20 cellular contexts compared by ENCODE assay signal in the genomic region with DNA sequence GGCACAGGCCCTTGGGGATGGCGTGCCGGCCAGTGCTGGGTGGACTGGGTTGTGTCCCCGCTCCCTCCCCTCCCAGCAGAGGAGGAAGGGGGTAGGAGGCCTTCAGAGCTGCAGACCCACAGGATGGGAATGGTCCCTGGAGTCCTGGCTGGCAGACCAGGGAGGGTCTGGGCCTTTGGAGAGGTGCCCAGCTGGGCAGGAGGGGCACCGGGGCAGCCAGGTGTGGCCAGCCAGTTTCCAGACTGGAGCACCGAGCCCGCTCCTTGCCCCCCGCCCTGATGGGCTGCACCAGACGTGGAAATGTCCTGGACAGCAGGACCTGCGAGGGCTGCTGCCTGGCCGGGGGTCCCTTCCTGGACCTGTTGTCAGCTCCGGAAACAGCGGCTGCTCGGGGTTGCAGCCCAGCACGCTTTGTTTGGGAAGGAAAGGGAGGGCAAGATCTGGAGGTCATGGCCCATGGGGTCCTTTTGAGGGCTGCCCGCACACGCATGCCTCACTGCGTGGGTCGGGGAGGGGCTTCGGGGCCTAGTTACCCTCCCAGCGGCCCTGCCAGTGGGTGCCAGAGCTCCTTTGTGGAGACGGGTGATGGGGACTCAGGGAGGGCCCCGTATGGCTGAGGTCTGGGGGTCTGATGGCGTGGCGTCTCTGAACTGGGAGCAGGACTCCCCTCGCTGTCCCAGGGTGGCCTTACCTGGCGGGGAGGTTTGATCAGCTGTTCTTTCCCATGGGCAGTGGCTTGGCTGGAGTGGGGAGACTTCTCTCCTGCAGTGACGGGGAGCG. TPM values are rescaled to one million over a fixed set of nuclear protein-coding genes. Genes with fewer than 3 reads are reported as not detected.
A peak's percentile ranks its signal among the peaks of the same experiment; 100 is the strongest.
DNase-seq lines count a peak whose midpoint lies in the region; ATAC-seq, FAIRE-seq and TF ChIP-seq lines count a peak whose summit lies in the region.
"Had no signal": no experiment of that assay in that cellular context is flagged by ENCODE, and none has a peak within 500 bp of the region (broad histone marks: within the 10 kb centered on the region; RNA-seq: fewer than 3 reads in every experiment).

No MANE protein-coding gene starts in this region.

- intact Hi-C loops in pancreas (cut with DNase I) = loop anchor here in 2 of 3 donors (10.0 kb wide), 2 partner anchors 417 to 497 kb away; no protein-coding TSS in a partner anchor

- peak in 2 of 4 donors; percentile 9 to 56 for ATAC-seq in pancreas
- ATAC-seq: activated T-cell treated with anti-CD3 and anti-CD28 coated beads, Interleukin-2, amount 50 U/mL, for 72 hours; gastroesophageal sphincter; left lobe of liver; stimulated activated memory B cell treated with anti-CD40 and anti-IgM and Interleukin-4, amounts not matched to agents 10 μg/mL and 1 μg/mL and 100 μg/mL, for 72 hours had no signal

- POLR2A ChIA-PET in HEK293 (lab: Yijun Ruan, JAX) = no interaction called here

- FAIRE-seq in pancreas (lab: Jason Lieb, UNC) = no peak
- FAIRE-seq in GM19239 (lab: Jason Lieb, UNC) = no peak

- H3K36me3 ChIP-seq in HEK293 (ENCODE audit: control insufficient read depth in 2 of 2, insufficient read depth in 1 of 2, low read length in 2 of 2) (peaks cover 0 to 19% of the 10 kb centered on the region in 2 experiments; a peak in 1 of 3 replicates), pancreas (no peaks in the 10 kb centered on the region)
- H3K36me3 ChIP-seq: gastroesophageal sphincter had no signal

- H3K27me3 Mint-ChIP-seq in brain = peaks cover 2% of the 10 kb centered on the region

- H3K4me1 Mint-ChIP-seq in brain = peaks cover 69% of the 10 kb centered on the region
- H3K4me1 Mint-ChIP-seq: activated naive CD4-positive, alpha-beta T cell treated with anti-CD3 and anti-CD28 coated beads, Interleukin-2, amount 10 ng/mL, durations not matched to agents 7 days and 5 days; CD8-positive, alpha-beta memory T cell; central memory CD8-positive, alpha-beta T cell; stimulated activated memory B cell treated with anti-CD40 and anti-IgM and Interleukin-4, amounts not matched to agents 10 μg/mL and 1 μg/mL and 100 μg/mL, for 72 hours had no signal

- peak overlapping the region in 1 of 5 experiments; percentile 42 for H3K4me3 Mint-ChIP-seq in brain
- H3K4me3 Mint-ChIP-seq: activated naive CD4-positive, alpha-beta T cell treated with anti-CD3 and anti-CD28 coated beads, Interleukin-2, amount 10 ng/mL, durations not matched to agents 7 days and 5 days; activated T-cell treated with anti-CD3 and anti-CD28 coated beads, Interleukin-2, amount 50 U/mL, for 72 hours; central memory CD8-positive, alpha-beta T cell; stimulated activated memory B cell treated with anti-CD40 and anti-IgM and Interleukin-4, amounts not matched to agents 10 μg/mL and 1 μg/mL and 100 μg/mL, for 72 hours had no signal

- TF ChIP-seq CTCF in HEK293 (tag by site-specific recombination; IDR thresholded peaks at IDR 0.05) (no peak), brain (conservative IDR thresholded peaks at IDR 0.05) (no peak), pancreas (IDR thresholded peaks at IDR 0.05) (no peak)

- H3K36me3 Mint-ChIP-seq in brain = no peaks in the 10 kb centered on the region
- H3K36me3 Mint-ChIP-seq: activated naive CD4-positive, alpha-beta T cell treated with anti-CD3 and anti-CD28 coated beads, Interleukin-2, amount 10 ng/mL, durations not matched to agents 7 days and 5 days; CD8-positive, alpha-beta memory T cell; stimulated activated memory B cell treated with anti-CD40 and anti-IgM and Interleukin-4, amounts not matched to agents 10 μg/mL and 1 μg/mL and 100 μg/mL, for 72 hours had no signal

- H3K9me3 ChIP-seq in HEK293 (ENCODE audit: control insufficient read depth, insufficient read depth, low read depth, low read length) (no peaks in the 10 kb centered on the region), pancreas (no peaks in the 10 kb centered on the region)
- H3K9me3 ChIP-seq: gastroesophageal sphincter had no signal

- H3K27me3 ChIP-seq in pancreas = no peaks in the 10 kb centered on the region

- H3K4me1 ChIP-seq in HEK293 (ENCODE audit: control insufficient read depth, insufficient read depth, low read length) = peaks cover 11% of the 10 kb centered on the region
- H3K4me1 ChIP-seq in pancreas = peaks cover 0 to 22% (median 5%) of the 10 kb centered on the region in 3 donors

- no peak overlapping the region for H3K4me3 ChIP-seq in HEK293 (ENCODE audit: low read depth, low read length)
- peak overlapping the region in 1 of 4 donors; percentile 5 for H3K4me3 ChIP-seq in pancreas
- H3K4me3 ChIP-seq: gastroesophageal sphincter had no signal

- CTCF ChIA-PET in HEK293 (lab: Yijun Ruan, JAX) = interaction anchor here (0.5 kb wide), 1 partner anchor 152 kb away, joined by 3 read pairs; no protein-coding TSS in a partner anchor

- H3K27ac ChIP-seq in HEK293 (ENCODE audit: extremely low read depth, low read depth, low read length) (no peak overlapping the region), pancreas (peak overlapping the region in 2 of 4 donors; percentile 8 to 60)

- no peaks in the 10 kb centered on the region for H3K9me3 Mint-ChIP-seq in brain
- H3K9me3 Mint-ChIP-seq: activated naive CD4-positive, alpha-beta T cell treated with anti-CD3 and anti-CD28 coated beads, Interleukin-2, amount 10 ng/mL, durations not matched to agents 7 days and 5 days; activated T-cell treated with anti-CD3 and anti-CD28 coated beads, Interleukin-2, amount 50 U/mL, for 72 hours; CD8-positive, alpha-beta memory T cell; central memory CD8-positive, alpha-beta T cell; stimulated activated memory B cell treated with anti-CD40 and anti-IgM and Interleukin-4, amounts not matched to agents 10 μg/mL and 1 μg/mL and 100 μg/mL, for 72 hours had no signal

- peak overlapping the region in 4 of 5 experiments; percentile 31 to 91 (median 82) for H3K27ac Mint-ChIP-seq in brain
- H3K27ac Mint-ChIP-seq: activated naive CD4-positive, alpha-beta T cell treated with anti-CD3 and anti-CD28 coated beads, Interleukin-2, amount 10 ng/mL, durations not matched to agents 7 days and 5 days; activated T-cell treated with anti-CD3 and anti-CD28 coated beads, Interleukin-2, amount 50 U/mL, for 72 hours; CD8-positive, alpha-beta memory T cell; stimulated activated memory B cell treated with anti-CD40 and anti-IgM and Interleukin-4, amounts not matched to agents 10 μg/mL and 1 μg/mL and 100 μg/mL, for 72 hours had no signal

- 56 to 59% methylated on average over 28 of the region's 28 CpGs for WGBS in pancreas, 2 donors

- DNase-seq in islet precursor cell = peak; percentile 49
- DNase-seq in pancreas = peak in 5 of 6 donors; percentile 43 to 75 (median 54)
- DNase-seq in CD1c-positive myeloid dendritic cell (ENCODE audit: extremely low spot score) = no peak
- no peak for DNase-seq in NCI-H748 treated with DMSO at 0.1 percent for 48 hours (lab: John Stamatoyannopoulos, UW)
- no peak for DNase-seq in GM19239 (ENCODE audit: insufficient read length, low spot score)
- DNase-seq: activated naive CD4-positive, alpha-beta T cell treated with anti-CD3 and anti-CD28 coated beads, Interleukin-2, amount 10 ng/mL, durations not matched to agents 7 days and 5 days; activated T-cell treated with anti-CD3 and anti-CD28 coated beads, Interleukin-2, amount 50 U/mL, for 72 hours; DMS53; erythroblast; GF-D8; NCI-H1105; NCI-H2081 treated with DMSO at 0.1 percent for 48 hours; NCI-H446 treated with DMSO at 0.1 percent for 48 hours had no signal

TF ChIP-seq in HEK293, 187 proteins besides CTCF, POLR2A, EP300 and RAD21:
- TF ChIP-seq, protein P1, sequence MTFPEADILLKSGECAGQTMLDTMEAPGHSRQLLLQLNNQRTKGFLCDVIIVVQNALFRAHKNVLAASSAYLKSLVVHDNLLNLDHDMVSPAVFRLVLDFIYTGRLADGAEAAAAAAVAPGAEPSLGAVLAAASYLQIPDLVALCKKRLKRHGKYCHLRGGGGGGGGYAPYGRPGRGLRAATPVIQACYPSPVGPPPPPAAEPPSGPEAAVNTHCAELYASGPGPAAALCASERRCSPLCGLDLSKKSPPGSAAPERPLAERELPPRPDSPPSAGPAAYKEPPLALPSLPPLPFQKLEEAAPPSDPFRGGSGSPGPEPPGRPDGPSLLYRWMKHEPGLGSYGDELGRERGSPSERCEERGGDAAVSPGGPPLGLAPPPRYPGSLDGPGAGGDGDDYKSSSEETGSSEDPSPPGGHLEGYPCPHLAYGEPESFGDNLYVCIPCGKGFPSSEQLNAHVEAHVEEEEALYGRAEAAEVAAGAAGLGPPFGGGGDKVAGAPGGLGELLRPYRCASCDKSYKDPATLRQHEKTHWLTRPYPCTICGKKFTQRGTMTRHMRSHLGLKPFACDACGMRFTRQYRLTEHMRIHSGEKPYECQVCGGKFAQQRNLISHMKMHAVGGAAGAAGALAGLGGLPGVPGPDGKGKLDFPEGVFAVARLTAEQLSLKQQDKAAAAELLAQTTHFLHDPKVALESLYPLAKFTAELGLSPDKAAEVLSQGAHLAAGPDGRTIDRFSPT (tag by site-specific recombination; IDR thresholded peaks at IDR 0.05) = 0 out of 2 replicates have a peak, but pooled peaks have one; percentile 28
- TF ChIP-seq ZNF221 (tag by site-specific recombination; IDR thresholded peaks at IDR 0.05; ENCODE audit: borderline replicate concordance) = no peak

RNA-seq across cellular contexts. Expression of gene KIF26A, which starts 9.1 kb away (rescaled TPM):
- polyA plus RNA-seq in brain (ENCODE audit: insufficient read depth, low read depth, low replicate concordance) = 15.3 TPM
- total RNA-seq in pancreas = 10 to 100 TPM in 2 of 6 donors, 1 to 10 TPM in 4; 5.3 to 13.2 (median 8.4) TPM
- polyA plus RNA-seq in pancreas = 1 to 10 TPM; 3.6 to 4.3 TPM
- polyA plus RNA-seq: CD8-positive, alpha-beta memory T cell had no signal

Comparison
In these comparisons a context has a peak if more than half of its experiments do, and no peak if none do; other contexts are left out.
1. DNase-seq: peak in islet precursor cell (single experiment) and pancreas (5 of 6); none in CD1c-positive myeloid dendritic cell (single experiment), NCI-H748 treated with DMSO at 0.1 percent for 48 hours (single experiment) and GM19239 (single experiment).